Comparison of ENCODE assay signal across 20 cellular contexts in genomic region chr14:95413289-95414215, GRCh38.
DNase-seq lines count a peak whose midpoint lies in the region; ATAC-seq and TF ChIP-seq lines count a peak whose summit lies in the region.
"Had no signal": no experiment of that assay in that cellular context is flagged by ENCODE, and none has a peak within 500 bp of the region (broad histone marks: within the 10 kb centered on the region; RNA-seq: fewer than 3 reads in every experiment).

No MANE protein-coding gene starts in this region.

- H3K79me2 ChIP-seq in PC-9 (ENCODE audit: low read depth) (no peaks in the 10 kb centered on the region), hepatocyte (no peaks in the 10 kb centered on the region)

- CTCF ChIA-PET in PC-9 (lab: Charles Lee), result no interaction called here
- CTCF ChIA-PET in activated CD8-positive, alpha-beta T cell treated with anti-CD3 and anti-CD28 coated beads, Interleukin-2, amount 10 ng/mL, durations not matched to agents 7 days and 5 days (lab: Charles Lee), result interaction anchor here (1.4 kb wide), 1 partner anchor 13 kb away, joined by 3 read pairs; no protein-coding TSS in a partner anchor

- H3K9me3 ChIP-seq in BLaER1 treated with 17β-estradiol and CSF1 and Interleukin-3, amounts not matched to agents 10 nM and 100 nM (replicated peaks in 1 of 11), result no peaks in the 10 kb centered on the region
- H3K9me3 ChIP-seq in PC-9 (ENCODE audit: insufficient read depth, low read depth), result no peaks in the 10 kb centered on the region
- no peaks in the 10 kb centered on the region for H3K9me3 ChIP-seq in hepatocyte (ENCODE audit: low read depth)
- H3K9me3 ChIP-seq: body of pancreas, right lobe of liver, stomach, uterus had no signal

- peaks cover 0 to 14% (median 0%) of the 10 kb centered on the region in 3 donors for H3K4me1 Mint-ChIP-seq in naive B cell
- H3K4me1 Mint-ChIP-seq in activated CD8-positive, alpha-beta T cell treated with anti-CD3 and anti-CD28 coated beads, Interleukin-2, amount 10 ng/mL, durations not matched to agents 7 days and 5 days (ENCODE audit: low read depth), result no peaks in the 10 kb centered on the region
- H3K4me1 Mint-ChIP-seq: activated CD4-positive, alpha-beta memory T cell treated with anti-CD3 and anti-CD28 coated beads, Interleukin-2, amount 10 ng/mL, durations not matched to agents 7 days and 5 days had no signal

- peak; percentile 18 for DNase-seq in HS-5 (ENCODE audit: low read depth)
- peak; percentile 23 for DNase-seq in T1000 (lab: John Stamatoyannopoulos, UW)
- DNase-seq in naive B cell, result no peak
- no peak for DNase-seq in PC-9
- DNase-seq in activated CD8-positive, alpha-beta T cell treated with anti-CD3 and anti-CD28 coated beads, Interleukin-2, amount 10 ng/mL, durations not matched to agents 7 days and 5 days, result no peak
- DNase-seq in DMS153 (lab: John Stamatoyannopoulos, UW), result no peak
- no peak for DNase-seq in hepatocyte (ENCODE audit: low spot score)
- DNase-seq: activated CD4-positive, alpha-beta memory T cell treated with anti-CD3 and anti-CD28 coated beads, Interleukin-2, amount 10 ng/mL, durations not matched to agents 7 days and 5 days; activated T-cell treated with anti-CD3 and anti-CD28 coated beads, Interleukin-2, amount 50 U/mL, for 72 hours; body of pancreas; KG1; NCI-H774; right lobe of liver; stomach; uterus had no signal

- H3K9me3 Mint-ChIP-seq in naive B cell, result no peaks in the 10 kb centered on the region
- H3K9me3 Mint-ChIP-seq in activated CD8-positive, alpha-beta T cell treated with anti-CD3 and anti-CD28 coated beads, Interleukin-2, amount 10 ng/mL, durations not matched to agents 7 days and 5 days (ENCODE audit: insufficient read depth), result no peaks in the 10 kb centered on the region
- H3K9me3 Mint-ChIP-seq: activated CD4-positive, alpha-beta memory T cell treated with anti-CD3 and anti-CD28 coated beads, Interleukin-2, amount 10 ng/mL, durations not matched to agents 7 days and 5 days; activated T-cell treated with anti-CD3 and anti-CD28 coated beads, Interleukin-2, amount 50 U/mL, for 72 hours had no signal

- H4K20me1 ChIP-seq in BLaER1 treated with 17β-estradiol and CSF1 and Interleukin-3, amounts not matched to agents 10 nM and 100 nM, result peaks cover 0 to 60% (median 25%) of the 10 kb centered on the region in 11 experiments; a peak in 14 of 22 replicates
- H4K20me1 ChIP-seq in PC-9 (ENCODE audit: insufficient read depth), result no peaks in the 10 kb centered on the region
- no peaks in the 10 kb centered on the region for H4K20me1 ChIP-seq in hepatocyte (ENCODE audit: insufficient read depth, poor library complexity, severe bottlenecking)

- peak overlapping the region in 3 of 11 experiments; percentile 2 to 47 (median 32); a peak in 4 of 22 replicates for H3K27ac ChIP-seq in BLaER1 treated with 17β-estradiol and CSF1 and Interleukin-3, amounts not matched to agents 10 nM and 100 nM
- H3K27ac ChIP-seq in PC-9 (no peak overlapping the region), hepatocyte (no peak overlapping the region)
- H3K27ac ChIP-seq: body of pancreas, coronary artery, right lobe of liver, stomach, uterus, VCaP had no signal

- H3F3A ChIP-seq in PC-9 (ENCODE audit: insufficient read depth, low read depth), result no peaks in the 10 kb centered on the region

- H3K9me2 ChIP-seq in PC-9 (ENCODE audit: insufficient read depth) (no peaks in the 10 kb centered on the region), hepatocyte (replicated peaks; ENCODE audit: insufficient read depth) (no peaks in the 10 kb centered on the region)

- H3K4me1 ChIP-seq in BLaER1 treated with 17β-estradiol and CSF1 and Interleukin-3, amounts not matched to agents 10 nM and 100 nM, result peaks cover 0 to 24% (median 12%) of the 10 kb centered on the region in 10 experiments; a peak in 15 of 20 replicates
- H3K4me1 ChIP-seq in PC-9 (replicated peaks; ENCODE audit: insufficient read depth), result no peaks in the 10 kb centered on the region
- no peaks in the 10 kb centered on the region for H3K4me1 ChIP-seq in hepatocyte (ENCODE audit: insufficient read depth)
- H3K4me1 ChIP-seq: body of pancreas, right lobe of liver had no signal

- no TSS peak for BruUV-seq in PC-9 (replicated peaks; lab: Mats Ljungman, UMichigan)

- no peak overlapping the region for H3K9ac ChIP-seq in BLaER1 treated with 17β-estradiol and CSF1 and Interleukin-3, amounts not matched to agents 10 nM and 100 nM

- H2AFZ ChIP-seq in PC-9 (no peak overlapping the region), hepatocyte (no peak overlapping the region)

- no peaks in the 10 kb centered on the region for H3K27me3 Mint-ChIP-seq in naive B cell
- H3K27me3 Mint-ChIP-seq in activated CD8-positive, alpha-beta T cell treated with anti-CD3 and anti-CD28 coated beads, Interleukin-2, amount 10 ng/mL, durations not matched to agents 7 days and 5 days (ENCODE audit: low read depth), result no peaks in the 10 kb centered on the region
- H3K27me3 Mint-ChIP-seq: activated CD4-positive, alpha-beta memory T cell treated with anti-CD3 and anti-CD28 coated beads, Interleukin-2, amount 10 ng/mL, durations not matched to agents 7 days and 5 days; activated naive CD8-positive, alpha-beta T cell had no signal

- peak overlapping the region in 4 of 6 donors; percentile 27 to 88 (median 39) for H3K27ac Mint-ChIP-seq in naive B cell
- H3K27ac Mint-ChIP-seq in activated CD8-positive, alpha-beta T cell treated with anti-CD3 and anti-CD28 coated beads, Interleukin-2, amount 10 ng/mL, durations not matched to agents 7 days and 5 days, result no peak overlapping the region
- H3K27ac Mint-ChIP-seq: activated CD4-positive, alpha-beta memory T cell treated with anti-CD3 and anti-CD28 coated beads, Interleukin-2, amount 10 ng/mL, durations not matched to agents 7 days and 5 days; activated naive CD8-positive, alpha-beta T cell; activated T-cell treated with anti-CD3 and anti-CD28 coated beads, Interleukin-2, amount 50 U/mL, for 72 hours had no signal

- WGBS in hepatocyte (ENCODE audit: low lambda C conversion rate, missing lambda C conversion rate), result 67% methylated on average over 11 of the region's 11 CpGs

- H3K27me3 ChIP-seq in BLaER1 treated with 17β-estradiol and CSF1 and Interleukin-3, amounts not matched to agents 10 nM and 100 nM, result no peaks in the 10 kb centered on the region
- peaks cover 33% of the 10 kb centered on the region; the same call in 1 of the 2 replicates for H3K27me3 ChIP-seq in PC-9 (ENCODE audit: insufficient read depth, low read depth)
- H3K27me3 ChIP-seq in hepatocyte, result no peaks in the 10 kb centered on the region
- H3K27me3 ChIP-seq: body of pancreas, right lobe of liver, stomach, uterus had no signal

- intact Hi-C loops in PC-9 (cut with micrococcal nuclease; ENCODE audit: unreplicated experiment), result no loop called here

- H3K36me3 Mint-ChIP-seq in naive B cell, result peaks cover 9 to 33% of the 10 kb centered on the region in 2 donors
- H3K36me3 Mint-ChIP-seq in activated CD8-positive, alpha-beta T cell treated with anti-CD3 and anti-CD28 coated beads, Interleukin-2, amount 10 ng/mL, durations not matched to agents 7 days and 5 days (ENCODE audit: low read depth), result peaks cover 41% of the 10 kb centered on the region

- H3K36me3 ChIP-seq in BLaER1 treated with 17β-estradiol and CSF1 and Interleukin-3, amounts not matched to agents 10 nM and 100 nM, result peaks cover 66 to 95% (median 94%) of the 10 kb centered on the region in 11 experiments
- H3K36me3 ChIP-seq in PC-9 (ENCODE audit: low read depth) (no peaks in the 10 kb centered on the region), hepatocyte (replicated peaks; ENCODE audit: insufficient read depth, low read depth) (no peaks in the 10 kb centered on the region)
- H3K36me3 ChIP-seq: uterus had no signal

- peak overlapping the region in 7 of 11 experiments; percentile 3 to 39 (median 21); a peak in 11 of 22 replicates for H3K4me2 ChIP-seq in BLaER1 treated with 17β-estradiol and CSF1 and Interleukin-3, amounts not matched to agents 10 nM and 100 nM
- H3K4me2 ChIP-seq in PC-9 (no peak overlapping the region), hepatocyte (no peak overlapping the region)

- TF ChIP-seq CTCF in PC-9 (conservative IDR thresholded peaks at IDR 0.05) (no peak), hepatocyte (IDR thresholded peaks at IDR 0.05; ENCODE audit: poor library complexity) (no peak)

- no peak overlapping the region for H3K4me3 ChIP-seq in BLaER1 treated with 17β-estradiol and CSF1 and Interleukin-3, amounts not matched to agents 10 nM and 100 nM
- H3K4me3 ChIP-seq in PC-9 (no peak overlapping the region), hepatocyte (no peak overlapping the region)
- H3K4me3 ChIP-seq: body of pancreas, coronary artery, right lobe of liver, stomach, uterus had no signal

- no peak for ATAC-seq in naive B cell (ENCODE audit: low read depth in 2 of 2)
- ATAC-seq in activated CD8-positive, alpha-beta T cell treated with anti-CD3 and anti-CD28 coated beads, Interleukin-2, amount 10 ng/mL, durations not matched to agents 7 days and 5 days, result no peak
- ATAC-seq: activated T-cell treated with anti-CD3 and anti-CD28 coated beads, Interleukin-2, amount 50 U/mL, for 72 hours; body of pancreas; left lobe of liver; right lobe of liver had no signal

- POLR2A ChIA-PET in PC-9 (lab: Charles Lee; ENCODE audit: unreplicated experiment), result no interaction called here
- POLR2A ChIA-PET in activated CD8-positive, alpha-beta T cell treated with anti-CD3 and anti-CD28 coated beads, Interleukin-2, amount 10 ng/mL, durations not matched to agents 7 days and 5 days (lab: Charles Lee), result no interaction called here

- no peak overlapping the region for H3K4me3 Mint-ChIP-seq in naive B cell
- no peak overlapping the region for H3K4me3 Mint-ChIP-seq in activated CD8-positive, alpha-beta T cell treated with anti-CD3 and anti-CD28 coated beads, Interleukin-2, amount 10 ng/mL, durations not matched to agents 7 days and 5 days
- H3K4me3 Mint-ChIP-seq: activated CD4-positive, alpha-beta memory T cell treated with anti-CD3 and anti-CD28 coated beads, Interleukin-2, amount 10 ng/mL, durations not matched to agents 7 days and 5 days; activated naive CD8-positive, alpha-beta T cell; activated T-cell treated with anti-CD3 and anti-CD28 coated beads, Interleukin-2, amount 50 U/mL, for 72 hours had no signal

Comparison
In these comparisons a context has a peak if more than half of its experiments do, and no peak if none do; other contexts are left out.
1. H3K4me2 ChIP-seq: peak in BLaER1 treated with 17β-estradiol and CSF1 and Interleukin-3, amounts not matched to agents 10 nM and 100 nM (7 of 11); none in PC-9 (single experiment) and hepatocyte (single experiment).
2. DNase-seq: peak in HS-5 (single experiment) and T1000 (single experiment); none in naive B cell (single experiment), PC-9 (0 of 2), activated CD8-positive, alpha-beta T cell treated with anti-CD3 and anti-CD28 coated beads, Interleukin-2, amount 10 ng/mL, durations not matched to agents 7 days and 5 days (single experiment), DMS153 (single experiment) and hepatocyte (single experiment).